13 cellular contexts compared by ENCODE assay signal in genomic region chr4:76606662-76607265, GRCh38.
DNase-seq lines count a peak whose midpoint lies in the region; TF ChIP-seq lines count a peak whose summit lies in the region.
"Had no signal": no experiment of that assay in that cellular context is flagged by ENCODE, and none has a peak within 500 bp of the region (broad histone marks: within the 10 kb centered on the region; RNA-seq: fewer than 3 reads in every experiment).

No MANE protein-coding gene starts in this region.

- peaks cover 60% of the 10 kb centered on the region for H3F3A ChIP-seq in GM23248 (ENCODE audit: insufficient read depth)
- peaks cover 15% of the 10 kb centered on the region; the same call in 1 of the 2 replicates for H3F3A ChIP-seq in Loucy (ENCODE audit: low read depth)

- H3K9me3 ChIP-seq in GM23248 (ENCODE audit: low read depth) (no peaks in the 10 kb centered on the region), Loucy (ENCODE audit: insufficient read depth, low read depth, low read length) (no peaks in the 10 kb centered on the region), neuronal stem cell (replicated peaks in 1 of 2; ENCODE audit: control insufficient read depth in 2 of 2, insufficient read depth in 1 of 2, low read depth in 1 of 2, low read length in 2 of 2) (no peaks in the 10 kb centered on the region)

- no peak overlapping the region for H2AK5ac ChIP-seq in neuronal stem cell (ENCODE audit: low read depth, low read length)

- H3K4me3 ChIP-seq in GM23248 (no peak overlapping the region), Loucy (ENCODE audit: low read length, poor library complexity, severe bottlenecking) (peak overlapping the region; percentile 48), coronary artery (no peak overlapping the region), neuronal stem cell (ENCODE audit: low read length in 2 of 2) (no peak overlapping the region)

- H4K8ac ChIP-seq in neuronal stem cell (ENCODE audit: low read depth, low read length) = no peak overlapping the region

- H4K20me1 ChIP-seq in GM23248 (ENCODE audit: insufficient read depth) = no peaks in the 10 kb centered on the region
- H4K20me1 ChIP-seq in Loucy (ENCODE audit: insufficient read depth, low read length, poor library complexity, severe bottlenecking) = no peaks in the 10 kb centered on the region

- H2BK5ac ChIP-seq in neuronal stem cell (ENCODE audit: low read length) = no peak overlapping the region

- in situ Hi-C loops in GM23248 (cut with MboI) = no loop called here

- H3K4me1 ChIP-seq in GM23248 (ENCODE audit: insufficient read depth) (peaks cover 67% of the 10 kb centered on the region), Loucy (ENCODE audit: insufficient read depth, low read length, poor library complexity, severe bottlenecking) (peaks cover 63% of the 10 kb centered on the region), neuronal stem cell (ENCODE audit: control insufficient read depth in 2 of 2, insufficient read depth in 1 of 2, low read depth in 1 of 2, low read length in 2 of 2) (peaks cover 18 to 21% of the 10 kb centered on the region in 2 donors)

- H3K9ac ChIP-seq in GM23248 (peak overlapping the region; percentile 8; the same call in 1 of the 2 replicates), Loucy (ENCODE audit: low read depth, low read length, poor library complexity, severe bottlenecking) (peak overlapping the region; percentile 65), neuronal stem cell (ENCODE audit: low read depth, low read length, poor library complexity) (no peak overlapping the region)

- DNase-seq in GM23248 = peak; percentile 65
- DNase-seq in coronary artery (ENCODE audit: low spot score) = no peak
- no peak for DNase-seq in neuronal stem cell (ENCODE audit: low spot score)
- DNase-seq in middle frontal gyrus (ENCODE audit: extremely low spot score, low spot score) = no peak
- DNase-seq in NOMO-1 treated with dmso at 0.1 percent for 144 hours (lab: John Stamatoyannopoulos, UW; ENCODE audit: unreplicated experiment) = no peak
- no peak for DNase-seq in activated CD4-positive, alpha-beta T cell treated with anti-CD3 and anti-CD28 coated beads, Interleukin-2, amount 50 U/mL, for 1 hour
- DNase-seq: activated B cell treated with CpG ODN at 0.5 μM for 24 hours; activated CD8-positive, alpha-beta memory T cell treated with anti-CD3 and anti-CD28 coated beads, Interleukin-2, amount 10 ng/mL, durations not matched to agents 7 days and 5 days; activated naive CD4-positive, alpha-beta T cell; effector memory CD8-positive, alpha-beta T cell; T-cell had no signal

- H2BK12ac ChIP-seq in neuronal stem cell (ENCODE audit: low read length) = no peak overlapping the region

- H3K14ac ChIP-seq in neuronal stem cell (ENCODE audit: low read length) = no peak overlapping the region

- H3K23ac ChIP-seq in neuronal stem cell (ENCODE audit: low read depth, low read length, poor library complexity) = no peak overlapping the region

- H4K91ac ChIP-seq in neuronal stem cell (ENCODE audit: low read depth, low read length, poor library complexity) = no peak overlapping the region

- H3K27ac ChIP-seq in GM23248 = peak overlapping the region; percentile 58
- peak overlapping the region; percentile 27 to 65 for H3K27ac ChIP-seq in coronary artery
- H3K27ac ChIP-seq in neuronal stem cell (replicated peaks; ENCODE audit: low read length) = peak overlapping the region; percentile 41
- H3K27ac ChIP-seq: C4-2B had no signal

- WGBS in GM23248 (ENCODE audit: low coverage in 1 of 2, low lambda C conversion rate in 2 of 2, missing lambda C conversion rate in 2 of 2), 2 experiments = 39 to 72% methylated on average over 1 of the region's 1 CpG
- no CpG with 5 or more reads among the region's 1 CpG for WGBS in neuronal stem cell (ENCODE audit: extremely low coverage in 2 of 2, insufficient read length in 2 of 2, insufficient replicate concordance in 1 of 2), 2 donors

- peak overlapping the region; percentile 34 for H3K4me2 ChIP-seq in GM23248 (ENCODE audit: unreplicated experiment)
- H3K4me2 ChIP-seq in Loucy (ENCODE audit: low read depth, low read length, poor library complexity, severe bottlenecking) = peak overlapping the region; percentile 73
- no peak overlapping the region for H3K4me2 ChIP-seq in neuronal stem cell (ENCODE audit: insufficient read depth, low read length, poor library complexity, severe bottlenecking)

- no peak overlapping the region for H3K18ac ChIP-seq in neuronal stem cell (ENCODE audit: low read length)

- no peaks in the 10 kb centered on the region for H3K36me3 ChIP-seq in GM23248 (ENCODE audit: low read depth)
- no peaks in the 10 kb centered on the region for H3K36me3 ChIP-seq in Loucy (ENCODE audit: insufficient read depth, low read length)
- peaks cover 0 to 27% of the 10 kb centered on the region in 2 donors for H3K36me3 ChIP-seq in neuronal stem cell (replicated peaks in 1 of 2; ENCODE audit: control insufficient read depth in 2 of 2, insufficient read depth in 2 of 2, low read length in 2 of 2)

- no peak overlapping the region for H2BK15ac ChIP-seq in neuronal stem cell (ENCODE audit: low read length)

- peaks cover 1% of the 10 kb centered on the region for H3K79me1 ChIP-seq in neuronal stem cell (ENCODE audit: low read depth, low read length)

- TF ChIP-seq CTCF in Loucy (conservative IDR thresholded peaks at IDR 0.05; ENCODE audit: low read length) (no peak), coronary artery (IDR thresholded peaks at IDR 0.05) (no peak)

- H2AFZ ChIP-seq in GM23248 = peak overlapping the region; percentile 16; the same call in 1 of the 2 replicates
- H2AFZ ChIP-seq in Loucy (ENCODE audit: low read length) = peak overlapping the region; percentile 40; the same call in 1 of the 2 replicates
- H2AFZ ChIP-seq in neuronal stem cell (ENCODE audit: low read length) = no peak overlapping the region

- no peak overlapping the region for H3K4ac ChIP-seq in neuronal stem cell (ENCODE audit: low read length)

- no peaks in the 10 kb centered on the region for H3K27me3 ChIP-seq in GM23248 (replicated peaks; ENCODE audit: insufficient read depth)
- no peaks in the 10 kb centered on the region for H3K27me3 ChIP-seq in Loucy (ENCODE audit: insufficient read depth, low read length, poor library complexity, severe bottlenecking)
- no peaks in the 10 kb centered on the region for H3K27me3 ChIP-seq in neuronal stem cell (ENCODE audit: control insufficient read depth in 3 of 3, insufficient read depth in 3 of 3, low read depth in 1 of 3, low read length in 3 of 3)

- H3K79me2 ChIP-seq in GM23248 (ENCODE audit: insufficient read depth) (no peaks in the 10 kb centered on the region), Loucy (ENCODE audit: insufficient read depth, low read length) (no peaks in the 10 kb centered on the region)

- H3K9me2 ChIP-seq in GM23248 (ENCODE audit: insufficient read depth) (no peaks in the 10 kb centered on the region), Loucy (replicated peaks; ENCODE audit: low read depth, low read length) (no peaks in the 10 kb centered on the region)

- no peak overlapping the region for H2BK120ac ChIP-seq in neuronal stem cell (ENCODE audit: low read depth, low read length)
